In the genomic region with DNA sequence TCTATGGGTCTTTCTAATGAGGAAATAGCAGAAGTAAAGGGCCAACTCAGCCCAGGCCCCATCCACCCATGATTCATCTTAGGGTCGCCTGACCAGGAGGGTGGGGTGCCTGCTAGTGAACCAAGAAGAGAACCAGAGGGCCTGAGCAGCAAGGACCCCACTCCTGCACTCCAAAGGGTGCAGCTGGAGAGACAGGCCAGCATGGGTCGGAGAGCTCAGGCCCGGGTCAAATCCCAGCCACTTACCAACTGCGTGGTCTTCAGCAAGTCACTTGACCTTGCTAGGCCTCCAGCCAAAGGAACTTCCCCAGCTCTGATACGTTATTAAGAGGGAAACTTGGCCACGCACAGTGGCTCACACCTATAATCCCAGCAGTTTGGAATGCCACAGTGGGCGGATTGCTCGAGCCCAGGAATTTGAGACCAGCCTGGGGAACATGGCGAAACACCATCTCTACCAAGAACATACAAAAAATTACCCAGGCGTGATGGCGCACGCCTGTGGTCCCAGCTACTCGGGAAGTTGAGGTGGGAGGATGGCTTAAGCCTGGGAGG, we compare ENCODE assay signal across 25 cellular contexts. TPM values are rescaled to one million over a fixed set of nuclear protein-coding genes. Genes with fewer than 3 reads are reported as not detected.
DNase-seq lines count a peak whose midpoint lies in the region; ATAC-seq and TF ChIP-seq lines count a peak whose summit lies in the region.
"Had no signal": no experiment of that assay in that cellular context is flagged by ENCODE, and none has a peak within 500 bp of the region (broad histone marks: within the 10 kb centered on the region; RNA-seq: fewer than 3 reads in every experiment).

No MANE protein-coding gene starts in this region.

- H3K27me3 ChIP-seq in heart right ventricle (no peaks in the 10 kb centered on the region), breast epithelium (no peaks in the 10 kb centered on the region)
- H3K27me3 ChIP-seq: BLaER1 had no signal

- peaks cover 0 to 73% (median 35%) of the 10 kb centered on the region in 9 donors for H3K36me3 ChIP-seq in heart right ventricle
- H3K36me3 ChIP-seq in breast epithelium, result peaks cover 4% of the 10 kb centered on the region

- intact Hi-C loops in Right ventricle myocardium inferior (cut with DNase I) (no loop called here), heart right ventricle (cut with DNase I) (no loop called here), breast epithelium (cut with DNase I; ENCODE audit: low total_unique reads) (no loop called here), left colon (cut with DNase I, micrococcal nuclease) (no loop called here)

- no peaks in the 10 kb centered on the region for H3K9me3 ChIP-seq in heart right ventricle
- H3K9me3 ChIP-seq in breast epithelium, result no peaks in the 10 kb centered on the region
- H3K9me3 ChIP-seq: BLaER1 had no signal

- H3K4me3 ChIP-seq in heart right ventricle (no peak overlapping the region), breast epithelium (no peak overlapping the region)
- H3K4me3 ChIP-seq: BLaER1, GM12878 had no signal

- H3K27ac ChIP-seq in heart right ventricle (peak overlapping the region in 1 of 10 donors; percentile 56), breast epithelium (peak overlapping the region; percentile 38 to 53)
- H3K27ac ChIP-seq: BLaER1, KMS-11 had no signal

- no peak for ATAC-seq in Right ventricle myocardium inferior
- ATAC-seq in heart right ventricle, result no peak
- no peak for ATAC-seq in left colon
- ATAC-seq in HG03025 (IDR thresholded peaks at IDR 0.05; ENCODE audit: low FRiP score, unreplicated experiment), result no peak
- ATAC-seq in GM19324 (IDR thresholded peaks at IDR 0.05; ENCODE audit: low FRiP score, unreplicated experiment), result no peak
- ATAC-seq: activated T-cell treated with anti-CD3 and anti-CD28 coated beads, Interleukin-2, amount 50 U/mL, for 4 hours; effector memory CD8-positive, alpha-beta T cell; GM12878; Panc1 had no signal

- no peak for TF ChIP-seq POLR2A in breast epithelium (IDR thresholded peaks at IDR 0.05)

- 64 to 67% methylated on average over 13 of the region's 13 CpGs for WGBS in heart right ventricle, 2 donors

- peaks cover 0 to 24% (median 12%) of the 10 kb centered on the region in 9 donors for H3K4me1 ChIP-seq in heart right ventricle
- no peaks in the 10 kb centered on the region for H3K4me1 ChIP-seq in breast epithelium

- DNase-seq in Right ventricle myocardium inferior (ENCODE audit: missing footprints), result peak; percentile 32
- DNase-seq in heart right ventricle, result no peak
- peak in 1 of 2 donors; percentile 55 for DNase-seq in breast epithelium (ENCODE audit: low spot score in 2 of 2)
- peak; percentile 46 for DNase-seq in myocyte (ENCODE audit: low read depth)
- DNase-seq in left colon, result no peak
- DNase-seq in GOT3 (lab: John Stamatoyannopoulos, UW), result no peak
- DNase-seq: activated CD4-positive, alpha-beta memory T cell treated with anti-CD3 and anti-CD28 coated beads, Interleukin-2, amount 10 ng/mL, durations not matched to agents 7 days and 5 days; activated CD4-positive, CD25-positive, alpha-beta regulatory T cell; activated naive CD4-positive, alpha-beta T cell treated with anti-CD3 and anti-CD28 coated beads, Interleukin-2, amount 10 ng/mL, durations not matched to agents 7 days and 5 days; activated T-cell treated with anti-CD3 and anti-CD28 coated beads, Interleukin-2, amount 50 U/mL, for 4 hours; effector memory CD8-positive, alpha-beta T cell; head of caudate nucleus; NCI-H1092; NCI-H2081 treated with DMSO at 0.1 percent for 48 hours; NCI-H510A treated with DMSO at 0.1 percent for 48 hours; NK-92 treated with Interleukin-12 subunit alpha and Interleukin-12 subunit beta, amount 100 ng/mL, for 24 hours; nucleus accumbens; substantia nigra; T-helper 2 cell had no signal

- TF ChIP-seq CTCF in heart right ventricle (IDR thresholded peaks at IDR 0.05), result no peak
- no peak for TF ChIP-seq CTCF in breast epithelium (IDR thresholded peaks at IDR 0.05)

RNA-seq across cellular contexts. Expression of gene BBLN, which starts 4.3 kb away (rescaled TPM):
- total RNA-seq in Right ventricle myocardium inferior (36.1 TPM), heart right ventricle (10 to 100 TPM; 29.5 to 58.2 (median 36.1) TPM), breast epithelium (100 to 1,000 TPM; 144 to 232 (median 152) TPM), myocyte (286 and 586 TPM in 2 replicates), left colon (10 to 100 TPM; 35.6 to 50.5 TPM)
- polyA plus RNA-seq in heart right ventricle, result 100 to 1,000 TPM in 1 of 2 donors, 10 to 100 TPM in 1; 70.2 to 159 TPM
- polyA plus RNA-seq in myocyte (2012), result 116 TPM

RNA-seq across cellular contexts. Expression of gene LCN2, which starts 15.2 kb away (rescaled TPM):
- not detected for total RNA-seq in Right ventricle myocardium inferior
- total RNA-seq in heart right ventricle, result 1 to 10 TPM in 1 of 10 donors, under 1 TPM in 4, not detected in 5; 0.34 to 2.7 (median 0.45) TPM
- polyA plus RNA-seq in heart right ventricle, result 1 to 10 TPM in 1 of 2 donors, under 1 TPM in 1; 0.62 to 1.5 TPM
- 10 to 100 TPM in 2 of 3 donors, not detected in 1; 38.5 to 42.3 TPM for total RNA-seq in breast epithelium
- total RNA-seq in myocyte, result not detected in 2 replicates
- polyA plus RNA-seq in myocyte (2012), result not detected
- 100 to 1,000 TPM in 1 of 2 donors, 10 to 100 TPM in 1; 12.3 to 358 TPM for total RNA-seq in left colon
- total RNA-seq: activated CD4-positive, alpha-beta memory T cell treated with anti-CD3 and anti-CD28 coated beads, Interleukin-2, amount 10 ng/mL, durations not matched to agents 7 days and 5 days; activated T-cell treated with anti-CD3 and anti-CD28 coated beads, Interleukin-2, amount 50 U/mL, for 4 hours; GM12878 had no signal
- polyA plus RNA-seq: GM12878 had no signal

RNA-seq across cellular contexts. Expression of gene CIZ1, which starts 27.0 kb away (rescaled TPM):
- 69.3 TPM for total RNA-seq in Right ventricle myocardium inferior
- total RNA-seq in heart right ventricle, result 10 to 100 TPM; 63.0 to 96.0 (median 76.7) TPM
- 10 to 100 TPM; 39.7 to 70.2 TPM for polyA plus RNA-seq in heart right ventricle
- 10 to 100 TPM; 54.1 to 71.8 (median 58.4) TPM for total RNA-seq in breast epithelium
- 47.4 and 58.5 TPM in 2 replicates for total RNA-seq in myocyte
- polyA plus RNA-seq in myocyte (2012), result 87.9 TPM
- 100 to 1,000 TPM in 1 of 2 donors, 10 to 100 TPM in 1; 88.9 to 103 TPM for total RNA-seq in left colon

RNA-seq across cellular contexts. Expression of gene PTGES2, which starts 36.9 kb away (rescaled TPM):
- total RNA-seq in Right ventricle myocardium inferior, result 158 TPM
- 100 to 1,000 TPM; 117 to 166 (median 148) TPM for total RNA-seq in heart right ventricle
- polyA plus RNA-seq in heart right ventricle, result 100 to 1,000 TPM; 132 to 147 TPM
- 10 to 100 TPM; 35.7 to 86.9 (median 55.0) TPM for total RNA-seq in breast epithelium
- 65.9 and 68.6 TPM in 2 replicates for total RNA-seq in myocyte
- polyA plus RNA-seq in myocyte (2012), result 60.2 TPM
- total RNA-seq in left colon, result 100 to 1,000 TPM in 1 of 2 donors, 10 to 100 TPM in 1; 84.2 to 113 TPM

RNA-seq across cellular contexts. Expression of gene DNM1, which starts 38.8 kb away (rescaled TPM):
- total RNA-seq in Right ventricle myocardium inferior, result 6.1 TPM
- 1 to 10 TPM; 2.1 to 7.7 (median 3.9) TPM for total RNA-seq in heart right ventricle
- 10 to 100 TPM in 1 of 2 donors, 1 to 10 TPM in 1; 2.5 to 13.7 TPM for polyA plus RNA-seq in heart right ventricle
- 10 to 100 TPM; 11.3 to 36.0 (median 12.5) TPM for total RNA-seq in breast epithelium
- total RNA-seq in myocyte, result 0.10 TPM in 1 of 2 replicates, not detected in the other
- polyA plus RNA-seq in myocyte (2012), result 0.79 TPM
- 1 to 10 TPM; 3.8 to 7.8 TPM for total RNA-seq in left colon

Comparison
In these comparisons a context has a peak if more than half of its experiments do, and no peak if none do; other contexts are left out.
1. DNase-seq: peak in Right ventricle myocardium inferior (single experiment) and myocyte (single experiment); none in heart right ventricle (0 of 2), left colon (0 of 2) and GOT3 (single experiment).